ENCODE assay signal across 8 cellular contexts in the genomic region with DNA sequence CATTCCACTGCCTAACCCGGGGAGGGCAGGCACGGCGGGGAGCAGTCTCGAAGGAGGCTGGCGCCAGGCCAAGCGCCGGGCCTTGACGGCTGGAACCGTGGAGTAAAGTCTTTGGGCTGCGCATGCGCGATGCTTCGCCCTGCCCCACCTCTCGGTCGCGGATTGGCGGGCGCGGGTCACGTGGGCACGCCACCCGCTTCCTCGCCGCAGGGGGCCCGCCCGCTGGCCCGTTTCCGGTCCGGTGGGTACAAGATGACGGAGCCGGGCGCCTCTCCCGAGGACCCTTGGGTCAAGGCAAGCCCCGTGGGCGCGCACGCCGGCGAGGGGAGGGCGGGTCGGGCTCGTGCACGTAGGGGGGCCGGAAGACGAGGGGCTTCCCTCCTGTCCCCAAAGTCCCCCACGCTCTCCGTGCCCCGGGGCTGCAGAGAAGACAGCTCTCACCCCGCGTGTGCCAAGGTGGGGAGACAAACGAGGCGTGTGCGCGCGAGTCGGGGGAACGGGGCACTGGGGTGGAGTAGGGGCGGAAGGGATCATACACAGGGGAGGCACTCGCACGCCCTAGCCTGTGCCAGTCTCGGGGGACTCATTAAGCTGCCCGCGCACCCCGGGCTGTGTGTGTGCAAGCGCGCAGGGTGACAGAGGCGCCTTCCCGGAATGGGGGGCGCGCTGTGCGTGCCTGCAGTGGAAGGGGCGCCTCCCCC. TPM values are rescaled to one million over a fixed set of nuclear protein-coding genes. Genes with fewer than 3 reads are reported as not detected.
DNase-seq lines count a peak whose midpoint lies in the region; ATAC-seq and TF ChIP-seq lines count a peak whose summit lies in the region.

A gene with protein sequence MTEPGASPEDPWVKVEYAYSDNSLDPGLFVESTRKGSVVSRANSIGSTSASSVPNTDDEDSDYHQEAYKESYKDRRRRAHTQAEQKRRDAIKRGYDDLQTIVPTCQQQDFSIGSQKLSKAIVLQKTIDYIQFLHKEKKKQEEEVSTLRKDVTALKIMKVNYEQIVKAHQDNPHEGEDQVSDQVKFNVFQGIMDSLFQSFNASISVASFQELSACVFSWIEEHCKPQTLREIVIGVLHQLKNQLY (plus strand): TSS at position 228 of the 701 bp plus-strand sequence. CDS start 25 bp downstream, at position 253.

- H3K36me3 Mint-ChIP-seq in activated T-cell treated with anti-CD3 and anti-CD28 coated beads, Interleukin-2, amount 50 U/mL, for 4 hours (ENCODE audit: insufficient read depth) = peaks cover 16% of the 10 kb centered on the region

- peak within 1 kb of the TSS; percentile 41; the same call in 1 of the 2 replicates for H3K9ac ChIP-seq in KMS-11

- H3K4me2 ChIP-seq in KMS-11 = peak within 1 kb of the TSS; percentile 69

- no peak within 1 kb of the TSS for H3K4me3 ChIP-seq in KMS-11 (IDR thresholded peaks at IDR 0.05; ENCODE audit: insufficient read depth, low read depth, low read length)
- H3K4me3 ChIP-seq in muscle layer of duodenum (ENCODE audit: low read depth in 1 of 2, low read length in 2 of 2) = peak within 1 kb of the TSS; percentile 58 to 91

- peak within 1 kb of the TSS; percentile 27; the same call in 1 of the 2 replicates for H3K27ac ChIP-seq in KMS-11
- peak within 1 kb of the TSS; percentile 84 for H3K27ac ChIP-seq in muscle layer of duodenum (ENCODE audit: low read length)

- H4K20me1 ChIP-seq in KMS-11 (ENCODE audit: insufficient read depth) = no peaks in the 10 kb centered on the region

- no peaks in the 10 kb centered on the region for H3K27me3 ChIP-seq in KMS-11 (ENCODE audit: insufficient read depth, low read depth)
- no peaks in the 10 kb centered on the region for H3K27me3 ChIP-seq in muscle layer of duodenum (ENCODE audit: low read depth, low read length)

- peaks cover 30% of the 10 kb centered on the region for H3K4me1 Mint-ChIP-seq in activated T-cell treated with anti-CD3 and anti-CD28 coated beads, Interleukin-2, amount 50 U/mL, for 4 hours (ENCODE audit: low read depth)

- DNase-seq in CD1c-positive myeloid dendritic cell (ENCODE audit: extremely low spot score) = peak; percentile 97
- peak; percentile 89 for DNase-seq in activated T-cell treated with anti-CD3 and anti-CD28 coated beads, Interleukin-2, amount 50 U/mL, for 4 hours
- DNase-seq in stimulated activated CD8-positive, alpha-beta memory T cell treated with anti-CD3 and anti-CD28 coated beads, Interleukin-7, amount 100 ng/mL, for 1 hour (ENCODE audit: low read depth in 2 of 2) = peak; percentile 76 to 81

- H3K27me3 Mint-ChIP-seq in activated T-cell treated with anti-CD3 and anti-CD28 coated beads, Interleukin-2, amount 50 U/mL, for 4 hours (ENCODE audit: low read depth) = no peaks in the 10 kb centered on the region

- peak; percentile 43 for ATAC-seq in GM21360 (IDR thresholded peaks at IDR 0.05; ENCODE audit: unreplicated experiment)
- ATAC-seq in activated T-cell treated with anti-CD3 and anti-CD28 coated beads, Interleukin-2, amount 50 U/mL, for 4 hours = peak; percentile 77 to 78
- peak; percentile 65 for ATAC-seq in esophagus mucosa

- H3K79me2 ChIP-seq in KMS-11 (ENCODE audit: insufficient read depth, low read depth) = peaks cover 37% of the 10 kb centered on the region

- H3K9me3 Mint-ChIP-seq in activated T-cell treated with anti-CD3 and anti-CD28 coated beads, Interleukin-2, amount 50 U/mL, for 4 hours = no peaks in the 10 kb centered on the region

- H3K4me1 ChIP-seq in KMS-11 (ENCODE audit: low read depth, poor library complexity, severe bottlenecking) (peaks cover 62% of the 10 kb centered on the region), muscle layer of duodenum (ENCODE audit: control insufficient read depth in 1 of 2, insufficient read depth in 2 of 2, low read length in 2 of 2) (peaks cover 13 to 40% of the 10 kb centered on the region in 2 donors)

- no peak for TF ChIP-seq CTCF in KMS-11 (conservative IDR thresholded peaks at IDR 0.05; ENCODE audit: low read depth, low read length)

- H2AFZ ChIP-seq in KMS-11 (ENCODE audit: low read depth) = peak within 1 kb of the TSS; percentile 35

- H3K9me3 ChIP-seq in muscle layer of duodenum (ENCODE audit: control insufficient read depth in 1 of 2, low read length in 2 of 2) = no peaks in the 10 kb centered on the region

- H3K36me3 ChIP-seq in KMS-11 (ENCODE audit: insufficient read depth) = peaks cover 8% of the 10 kb centered on the region; the same call in 1 of the 2 replicates
- H3K36me3 ChIP-seq in muscle layer of duodenum (ENCODE audit: control insufficient read depth in 1 of 2, insufficient read depth in 2 of 2, low read length in 2 of 2) = peaks cover 42 to 61% of the 10 kb centered on the region in 2 donors

- peak within 1 kb of the TSS; percentile 96 for H3K4me3 Mint-ChIP-seq in activated T-cell treated with anti-CD3 and anti-CD28 coated beads, Interleukin-2, amount 50 U/mL, for 4 hours

TF ChIP-seq in PFSK-1, 5 proteins besides CTCF, POLR2A, EP300 and RAD21:
- TF ChIP-seq FOXP2 (optimal IDR thresholded peaks at IDR 0.05; ENCODE audit: borderline replicate concordance, extremely low read depth, extremely low read length, insufficient read depth) (peak; percentile 79), TAF1 (IDR thresholded peaks at IDR 0.05; ENCODE audit: borderline replicate concordance, insufficient read depth, low read length) (peak; percentile 84; the same call in 1 of the 2 replicates), POLR2AphosphoS5 (IDR thresholded peaks at IDR 0.05; ENCODE audit: low read depth, low read length) (peak; percentile 84), SIN3A (IDR thresholded peaks at IDR 0.05; ENCODE audit: borderline replicate concordance, insufficient read depth, low read length) (peak; percentile 74; the same call in 1 of the 2 replicates)
- TF ChIP-seq, protein P1, sequence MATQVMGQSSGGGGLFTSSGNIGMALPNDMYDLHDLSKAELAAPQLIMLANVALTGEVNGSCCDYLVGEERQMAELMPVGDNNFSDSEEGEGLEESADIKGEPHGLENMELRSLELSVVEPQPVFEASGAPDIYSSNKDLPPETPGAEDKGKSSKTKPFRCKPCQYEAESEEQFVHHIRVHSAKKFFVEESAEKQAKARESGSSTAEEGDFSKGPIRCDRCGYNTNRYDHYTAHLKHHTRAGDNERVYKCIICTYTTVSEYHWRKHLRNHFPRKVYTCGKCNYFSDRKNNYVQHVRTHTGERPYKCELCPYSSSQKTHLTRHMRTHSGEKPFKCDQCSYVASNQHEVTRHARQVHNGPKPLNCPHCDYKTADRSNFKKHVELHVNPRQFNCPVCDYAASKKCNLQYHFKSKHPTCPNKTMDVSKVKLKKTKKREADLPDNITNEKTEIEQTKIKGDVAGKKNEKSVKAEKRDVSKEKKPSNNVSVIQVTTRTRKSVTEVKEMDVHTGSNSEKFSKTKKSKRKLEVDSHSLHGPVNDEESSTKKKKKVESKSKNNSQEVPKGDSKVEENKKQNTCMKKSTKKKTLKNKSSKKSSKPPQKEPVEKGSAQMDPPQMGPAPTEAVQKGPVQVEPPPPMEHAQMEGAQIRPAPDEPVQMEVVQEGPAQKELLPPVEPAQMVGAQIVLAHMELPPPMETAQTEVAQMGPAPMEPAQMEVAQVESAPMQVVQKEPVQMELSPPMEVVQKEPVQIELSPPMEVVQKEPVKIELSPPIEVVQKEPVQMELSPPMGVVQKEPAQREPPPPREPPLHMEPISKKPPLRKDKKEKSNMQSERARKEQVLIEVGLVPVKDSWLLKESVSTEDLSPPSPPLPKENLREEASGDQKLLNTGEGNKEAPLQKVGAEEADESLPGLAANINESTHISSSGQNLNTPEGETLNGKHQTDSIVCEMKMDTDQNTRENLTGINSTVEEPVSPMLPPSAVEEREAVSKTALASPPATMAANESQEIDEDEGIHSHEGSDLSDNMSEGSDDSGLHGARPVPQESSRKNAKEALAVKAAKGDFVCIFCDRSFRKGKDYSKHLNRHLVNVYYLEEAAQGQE (IDR thresholded peaks at IDR 0.05; ENCODE audit: insufficient read depth in 1 of 2, low read depth in 2 of 2, low read length in 2 of 2) = 0 out of 4 replicates have a peak, but pooled peaks of 1 of the 2 experiments have one; percentile 22
TF ChIP-seq in PFSK-1: peak in this region for 5.

RNA-seq across cellular contexts. Expression of the gene that starts here (rescaled TPM):
- 117 TPM for polyA plus RNA-seq in PFSK-1 (2012; ENCODE audit: insufficient read length, low read depth)
- total RNA-seq in activated T-cell treated with anti-CD3 and anti-CD28 coated beads, Interleukin-2, amount 50 U/mL, for 4 hours = 10 to 100 TPM; 69.3 to 90.1 (median 77.7) TPM
- total RNA-seq in esophagus mucosa = 33.8 TPM
